ENCODE assay signal across 1 cellular context in the genomic region with DNA sequence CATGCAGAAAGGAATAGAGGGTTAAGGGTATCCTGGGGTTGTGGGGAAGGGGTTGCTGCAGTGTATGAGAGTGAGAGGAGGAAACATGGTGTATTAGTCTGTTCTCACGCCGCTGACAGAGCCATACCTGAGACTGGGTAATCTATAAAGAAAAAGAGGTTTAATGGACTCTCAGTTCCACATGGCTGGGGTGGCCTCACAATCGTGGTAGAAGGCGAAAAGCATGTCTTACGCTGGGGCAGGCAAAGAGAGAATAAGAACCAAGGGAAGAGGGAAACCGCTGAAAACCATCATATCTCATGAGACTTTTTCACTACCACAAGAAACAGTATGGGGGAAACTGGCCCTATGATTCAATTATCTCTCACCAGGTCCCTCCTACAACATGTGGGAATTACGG.
TF ChIP-seq lines count a peak whose summit lies in the region.

No MANE protein-coding gene starts in this region.

TF ChIP-seq in K562, 482 proteins besides CTCF, POLR2A, EP300 and RAD21 (continued from another document):
- TF ChIP-seq, protein P1, sequence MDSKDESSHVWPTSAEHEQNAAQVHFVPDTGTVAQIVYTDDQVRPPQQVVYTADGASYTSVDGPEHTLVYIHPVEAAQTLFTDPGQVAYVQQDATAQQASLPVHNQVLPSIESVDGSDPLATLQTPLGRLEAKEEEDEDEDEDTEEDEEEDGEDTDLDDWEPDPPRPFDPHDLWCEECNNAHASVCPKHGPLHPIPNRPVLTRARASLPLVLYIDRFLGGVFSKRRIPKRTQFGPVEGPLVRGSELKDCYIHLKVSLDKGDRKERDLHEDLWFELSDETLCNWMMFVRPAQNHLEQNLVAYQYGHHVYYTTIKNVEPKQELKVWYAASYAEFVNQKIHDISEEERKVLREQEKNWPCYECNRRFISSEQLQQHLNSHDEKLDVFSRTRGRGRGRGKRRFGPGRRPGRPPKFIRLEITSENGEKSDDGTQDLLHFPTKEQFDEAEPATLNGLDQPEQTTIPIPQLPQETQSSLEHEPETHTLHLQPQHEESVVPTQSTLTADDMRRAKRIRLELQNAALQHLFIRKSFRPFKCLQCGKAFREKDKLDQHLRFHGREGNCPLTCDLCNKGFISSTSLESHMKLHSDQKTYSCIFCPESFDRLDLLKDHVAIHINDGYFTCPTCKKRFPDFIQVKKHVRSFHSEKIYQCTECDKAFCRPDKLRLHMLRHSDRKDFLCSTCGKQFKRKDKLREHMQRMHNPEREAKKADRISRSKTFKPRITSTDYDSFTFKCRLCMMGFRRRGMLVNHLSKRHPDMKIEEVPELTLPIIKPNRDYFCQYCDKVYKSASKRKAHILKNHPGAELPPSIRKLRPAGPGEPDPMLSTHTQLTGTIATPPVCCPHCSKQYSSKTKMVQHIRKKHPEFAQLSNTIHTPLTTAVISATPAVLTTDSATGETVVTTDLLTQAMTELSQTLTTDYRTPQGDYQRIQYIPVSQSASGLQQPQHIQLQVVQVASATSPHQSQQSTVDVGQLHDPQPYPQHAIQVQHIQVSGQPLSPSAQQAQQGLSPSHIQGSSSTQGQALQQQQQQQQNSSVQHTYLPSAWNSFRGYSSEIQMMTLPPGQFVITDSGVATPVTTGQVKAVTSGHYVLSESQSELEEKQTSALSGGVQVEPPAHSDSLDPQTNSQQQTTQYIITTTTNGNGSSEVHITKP (IDR thresholded peaks at IDR 0.05; ENCODE audit: partially characterized antibody), result peak; percentile 8
